ENCODE assay signal across 1 cellular context in the genomic region with DNA sequence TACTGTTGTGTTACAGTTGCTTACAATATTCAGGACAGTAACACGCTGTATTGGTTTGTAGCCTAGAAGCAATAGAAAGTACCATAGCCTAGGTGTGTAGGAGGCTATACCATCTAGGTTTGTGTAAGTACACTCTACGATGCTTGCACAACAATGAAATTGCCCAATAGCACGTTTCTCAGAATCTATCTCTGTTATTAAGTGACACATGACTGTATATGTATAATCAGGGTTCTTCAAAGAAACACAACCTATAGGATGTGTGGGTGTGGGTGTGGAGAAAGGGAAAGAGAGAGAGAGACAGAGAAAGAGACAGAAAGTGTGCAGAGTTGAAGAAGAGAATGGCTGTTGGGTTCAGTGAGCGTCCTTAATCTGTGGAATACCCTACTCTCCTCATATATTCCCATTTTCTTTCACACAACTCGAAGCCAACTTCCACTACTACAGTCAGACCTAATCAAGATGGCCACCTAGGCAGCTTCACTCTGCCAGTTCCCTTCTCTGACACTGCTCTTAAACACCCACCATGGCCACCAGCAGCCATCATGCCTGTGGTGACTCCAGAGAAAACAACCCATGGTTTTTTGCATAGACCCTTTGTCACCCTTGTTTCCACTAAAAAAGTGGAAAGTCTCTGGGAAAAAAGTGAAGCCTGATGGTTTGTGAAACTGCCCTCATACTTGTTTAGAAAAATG.
TF ChIP-seq lines count a peak whose summit lies in the region.

No MANE protein-coding gene starts in this region.

TF ChIP-seq in H1, 55 proteins besides CTCF, POLR2A, EP300 and RAD21:
- no peak for TF ChIP-seq POU5F1 (IDR thresholded peaks at IDR 0.05; ENCODE audit: low read depth, low read length)
- no peak for TF ChIP-seq SRF (IDR thresholded peaks at IDR 0.05; ENCODE audit: low read depth, low read length)
- no peak for TF ChIP-seq ASH2L (IDR thresholded peaks at IDR 0.05; ENCODE audit: low read length)
- no peak for TF ChIP-seq TEAD4 (IDR thresholded peaks at IDR 0.05; ENCODE audit: low read depth, low read length)
- no peak for TF ChIP-seq SP2 (IDR thresholded peaks at IDR 0.05; ENCODE audit: low read length)
- no peak for TF ChIP-seq RNF2 (IDR thresholded peaks at IDR 0.05; ENCODE audit: borderline replicate concordance, low read depth, low read length, missing control alignments, poor library complexity, severe bottlenecking)
- 0 out of 2 replicates have a peak, but pooled peaks have one; percentile 13 for TF ChIP-seq YY1 (IDR thresholded peaks at IDR 0.05; ENCODE audit: low read depth, low read length)
- TF ChIP-seq, protein P1, sequence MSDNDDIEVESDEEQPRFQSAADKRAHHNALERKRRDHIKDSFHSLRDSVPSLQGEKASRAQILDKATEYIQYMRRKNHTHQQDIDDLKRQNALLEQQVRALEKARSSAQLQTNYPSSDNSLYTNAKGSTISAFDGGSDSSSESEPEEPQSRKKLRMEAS (IDR thresholded peaks at IDR 0.05): no peak
